9 cellular contexts compared by ENCODE assay signal in the genomic region with DNA sequence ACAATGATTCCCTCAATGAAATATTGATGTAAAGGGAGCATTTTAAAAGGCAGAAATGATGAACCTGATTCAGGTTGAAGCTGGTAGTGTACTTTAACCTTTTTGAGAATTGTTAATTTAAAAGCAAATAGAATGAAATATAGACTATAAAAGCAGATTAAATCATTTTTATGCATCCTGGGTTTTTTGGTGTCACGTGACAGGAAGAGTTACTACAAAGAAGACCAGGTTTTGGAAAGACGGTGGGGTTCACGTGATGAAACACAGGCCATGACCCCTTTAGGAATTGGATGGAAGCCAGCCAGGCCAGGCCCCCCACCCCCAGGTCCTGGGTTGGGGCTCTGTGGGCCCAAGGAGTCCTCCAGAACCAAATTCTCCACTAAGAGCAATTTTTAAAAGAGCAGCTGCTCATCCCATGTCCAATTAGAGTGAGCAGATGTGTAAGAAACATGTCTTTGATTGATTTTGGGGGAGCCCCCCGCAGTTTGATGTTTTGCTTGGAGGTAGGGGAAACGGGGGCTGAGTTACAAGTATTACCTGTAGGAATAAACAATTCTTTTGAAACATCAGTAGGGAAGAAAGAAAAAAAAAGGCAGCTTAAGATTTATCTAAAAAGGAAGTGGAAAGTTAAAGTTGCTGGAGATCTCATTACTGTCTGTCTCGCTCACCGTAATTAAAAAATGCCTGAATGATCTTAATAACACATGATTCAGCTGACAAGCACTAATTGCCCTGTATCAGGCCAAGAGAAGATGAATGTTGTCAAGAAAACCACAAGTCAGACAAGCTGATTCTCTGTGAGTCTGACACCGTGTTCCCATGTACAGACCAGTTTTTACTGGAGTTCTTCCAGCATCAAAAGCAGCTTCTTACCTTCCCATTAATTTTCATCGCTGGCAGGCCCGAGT.
DNase-seq lines count a peak whose midpoint lies in the region; ATAC-seq, FAIRE-seq and TF ChIP-seq lines count a peak whose summit lies in the region.
"Had no signal": no experiment of that assay in that cellular context is flagged by ENCODE, and none has a peak within 500 bp of the region (broad histone marks: within the 10 kb centered on the region; RNA-seq: fewer than 3 reads in every experiment).

No MANE protein-coding gene starts in this region.

- H3K4me1 ChIP-seq in colonic mucosa (peaks cover 30% of the 10 kb centered on the region), neutrophil (ENCODE audit: control insufficient read depth in 1 of 2, insufficient read depth in 1 of 2, low read depth in 1 of 2, low read length in 1 of 2) (peaks cover 18 to 26% of the 10 kb centered on the region in 2 experiments)

- H3K9me3 Mint-ChIP-seq in CD4-positive, alpha-beta T cell = no peaks in the 10 kb centered on the region

- H3K36me3 Mint-ChIP-seq in CD4-positive, alpha-beta T cell (ENCODE audit: low read depth) = no peaks in the 10 kb centered on the region

- DNase-seq in CD4-positive, alpha-beta T cell = no peak
- DNase-seq in M059J (ENCODE audit: low read depth) = peak; percentile 94
- no peak for DNase-seq in colonic mucosa
- DNase-seq in DMS153 (lab: John Stamatoyannopoulos, UW) = no peak
- DNase-seq in HTR-8/SVneo (ENCODE audit: insufficient read length, low spot score) = no peak
- DNase-seq: NCI-H2029 had no signal

- POLR2A ChIA-PET in CD4-positive, alpha-beta T cell (lab: Charles Lee) = no interaction called here

- peak overlapping the region in 1 of 2 donors; percentile 52 for H3K9ac ChIP-seq in colonic mucosa (ENCODE audit: low read depth in 2 of 2, low read length in 2 of 2)

- no peak overlapping the region for H3K4me3 ChIP-seq in colonic mucosa
- H3K4me3 ChIP-seq in neutrophil (ENCODE audit: low read depth in 1 of 2, low read length in 1 of 2) = no peak overlapping the region

- no peak for ATAC-seq in CD4-positive, alpha-beta T cell (ENCODE audit: poor library complexity)
- ATAC-seq in HG02678 (IDR thresholded peaks at IDR 0.05; ENCODE audit: unreplicated experiment) (no peak), GM21825 (IDR thresholded peaks at IDR 0.05; ENCODE audit: unreplicated experiment) (no peak)

- H3K27me3 ChIP-seq in CD4-positive, alpha-beta T cell (ENCODE audit: control insufficient read depth, insufficient read depth, low read length) = no peaks in the 10 kb centered on the region
- H3K27me3 ChIP-seq in colonic mucosa (no peaks in the 10 kb centered on the region), neutrophil (no peaks in the 10 kb centered on the region)

- no peaks in the 10 kb centered on the region for H3K9me3 ChIP-seq in CD4-positive, alpha-beta T cell (ENCODE audit: control insufficient read depth, low read length)
- no peaks in the 10 kb centered on the region for H3K9me3 ChIP-seq in colonic mucosa
- no peaks in the 10 kb centered on the region for H3K9me3 ChIP-seq in neutrophil

- H3K27ac ChIP-seq in CD4-positive, alpha-beta T cell (ENCODE audit: low read depth, low read length) = no peak overlapping the region
- H3K27ac ChIP-seq in colonic mucosa (peak overlapping the region; percentile 80), neutrophil (peak overlapping the region; percentile 61)

- intact Hi-C loops in CD4-positive, alpha-beta T cell (cut with DNase I, micrococcal nuclease) = no loop called here
- intact Hi-C loops in colonic mucosa (cut with DNase I) = no loop called here

- no peak for FAIRE-seq in HTR-8/SVneo (lab: Jason Lieb, UNC)

- H3K4me1 Mint-ChIP-seq in CD4-positive, alpha-beta T cell (ENCODE audit: low read depth) = peaks cover 39% of the 10 kb centered on the region

- H3K4me3 Mint-ChIP-seq in CD4-positive, alpha-beta T cell = no peak overlapping the region

- H3K36me3 ChIP-seq in colonic mucosa = no peaks in the 10 kb centered on the region
- no peaks in the 10 kb centered on the region for H3K36me3 ChIP-seq in neutrophil

- no peak for TF ChIP-seq CTCF in CD4-positive, alpha-beta T cell (IDR thresholded peaks at IDR 0.05)
- no peak for TF ChIP-seq CTCF in colonic mucosa (IDR thresholded peaks at IDR 0.05)
- no peak for TF ChIP-seq CTCF in neutrophil (IDR thresholded peaks at IDR 0.05)

- CTCF ChIA-PET in CD4-positive, alpha-beta T cell (lab: Charles Lee) = interaction anchor here (0.6 to 1.1 kb wide), 2 partner anchors 12 to 59 kb away, joined by 3 to 4 read pairs; no protein-coding TSS in a partner anchor

- H3K27me3 Mint-ChIP-seq in CD4-positive, alpha-beta T cell = no peaks in the 10 kb centered on the region

- peak overlapping the region; percentile 56 for H3K27ac Mint-ChIP-seq in CD4-positive, alpha-beta T cell
